8 cellular contexts compared by ENCODE assay signal in genomic region chr20:1392443-1392692, GRCh38. TPM values are rescaled to one million over a fixed set of nuclear protein-coding genes. Genes with fewer than 3 reads are reported as not detected.
A peak's percentile ranks its signal among the peaks of the same experiment; 100 is the strongest.
DNase-seq lines count a peak whose midpoint lies in the region; FAIRE-seq and TF ChIP-seq lines count a peak whose summit lies in the region.

No MANE protein-coding gene starts in this region.

- peak overlapping the region; percentile 82 for H3K27ac ChIP-seq in muscle layer of duodenum (ENCODE audit: low read length)

- FAIRE-seq in RCC 7860 (lab: Jason Lieb, UNC) (no peak), H54 (lab: Jason Lieb, UNC) (no peak)

- no peaks in the 10 kb centered on the region for H3K9me3 ChIP-seq in muscle layer of duodenum (ENCODE audit: control insufficient read depth in 1 of 2, low read length in 2 of 2)

- no peaks in the 10 kb centered on the region for H3K36me3 ChIP-seq in muscle layer of duodenum (ENCODE audit: control insufficient read depth in 1 of 2, insufficient read depth in 2 of 2, low read length in 2 of 2)

- no peaks in the 10 kb centered on the region for H3K27me3 ChIP-seq in muscle layer of duodenum (ENCODE audit: low read depth, low read length)

- DNase-seq in NCI-H82 (lab: John Stamatoyannopoulos, UW) (peak; percentile 33), NCI-H82 treated with DMSO at 0.1 percent for 48 hours (lab: John Stamatoyannopoulos, UW; ENCODE audit: unreplicated experiment) (no peak), cerebellum (ENCODE audit: low spot score) (peak; percentile 15), RCC 7860 (ENCODE audit: low spot score) (no peak), H54 (ENCODE audit: insufficient read length, low spot score) (no peak), Kasumi-1 (lab: John Stamatoyannopoulos, UW) (no peak)
- no peak for DNase-seq in Jurkat, Clone E6-1 (ENCODE audit: low read depth, low spot score)

- peaks cover 32 to 41% of the 10 kb centered on the region in 2 donors for H3K4me1 ChIP-seq in muscle layer of duodenum (ENCODE audit: control insufficient read depth in 1 of 2, insufficient read depth in 2 of 2, low read length in 2 of 2)

- H3K4me3 ChIP-seq in Jurkat, Clone E6-1 (ENCODE audit: low read length), result peak overlapping the region; percentile 62
- peak overlapping the region; percentile 90 to 92 for H3K4me3 ChIP-seq in muscle layer of duodenum (ENCODE audit: low read depth in 1 of 2, low read length in 2 of 2)

- TF ChIP-seq POLR2A in H54 (IDR thresholded peaks at IDR 0.05; ENCODE audit: low read depth, low read length), result no peak; the same call in 1 of the 2 replicates

RNA-seq across cellular contexts. Expression of gene FKBP1A, which starts 0.5 kb away (rescaled TPM):
- polyA plus RNA-seq in Jurkat, Clone E6-1 (2012; ENCODE audit: insufficient read depth, insufficient read length), result 569 TPM
- total RNA-seq in cerebellum, result 73.8 TPM

Comparison
In these comparisons a context has a peak if more than half of its experiments do, and no peak if none do; other contexts are left out.
1. DNase-seq: peak in NCI-H82 (single experiment) and cerebellum (single experiment); none in NCI-H82 treated with DMSO at 0.1 percent for 48 hours (single experiment), Jurkat, Clone E6-1 (single experiment), RCC 7860 (single experiment), H54 (single experiment) and Kasumi-1 (0 of 2).